10 cellular contexts compared by ENCODE assay signal in genomic region chr17:1560582-1561170, GRCh38. TPM values are rescaled to one million over a fixed set of nuclear protein-coding genes. Genes with fewer than 3 reads are reported as not detected.
A peak's percentile ranks its signal among the peaks of the same experiment; 100 is the strongest.
DNase-seq lines count a peak whose midpoint lies in the region; ATAC-seq, FAIRE-seq and TF ChIP-seq lines count a peak whose summit lies in the region.
"Had no signal": no experiment of that assay in that cellular context is flagged by ENCODE, and none has a peak within 500 bp of the region (broad histone marks: within the 10 kb centered on the region; RNA-seq: fewer than 3 reads in every experiment).

No MANE protein-coding gene starts in this region.

- FAIRE-seq in pancreas (lab: Jason Lieb, UNC), result no peak

- H3K4me1 ChIP-seq in ACC112 (ENCODE audit: control insufficient read depth, insufficient read depth, low read length, unreplicated experiment) (peaks cover 23% of the 10 kb centered on the region), mucosa of rectum (ENCODE audit: control insufficient read depth in 2 of 2, insufficient read depth in 2 of 2, low read length in 2 of 2) (peaks cover 21 to 34% of the 10 kb centered on the region in 2 donors), pancreas (peaks cover 0 to 5% (median 0%) of the 10 kb centered on the region in 3 donors)

- no peak overlapping the region for H3K27ac ChIP-seq in ACC112 (ENCODE audit: low read depth, low read length)
- H3K27ac ChIP-seq in mucosa of rectum (ENCODE audit: low read depth in 2 of 2, low read length in 2 of 2), result no peak overlapping the region
- no peak overlapping the region for H3K27ac ChIP-seq in pancreas

- H3K27me3 ChIP-seq in ACC112 (ENCODE audit: insufficient read depth, low read length) (no peaks in the 10 kb centered on the region), mucosa of rectum (ENCODE audit: control insufficient read depth in 2 of 2, insufficient read depth in 2 of 2, low read length in 2 of 2) (peaks cover 0 to 5% of the 10 kb centered on the region in 2 donors), pancreas (no peaks in the 10 kb centered on the region)
- H3K27me3 ChIP-seq: uterus had no signal

- H3K9me3 ChIP-seq in mucosa of rectum (ENCODE audit: control insufficient read depth in 2 of 2, low read length in 2 of 2), result no peaks in the 10 kb centered on the region
- no peaks in the 10 kb centered on the region for H3K9me3 ChIP-seq in pancreas
- H3K9me3 ChIP-seq: uterus had no signal

- DNase-seq in HFFc6, result no peak
- no peak for DNase-seq in pancreas
- DNase-seq in UCSD-AML1 (lab: John Stamatoyannopoulos, UW; ENCODE audit: unreplicated experiment), result no peak
- DNase-seq in cardiac septum (ENCODE audit: low spot score), result no peak
- DNase-seq: NCI-H69, uterus had no signal

- H3K36me3 Mint-ChIP-seq in HFFc6 (ENCODE audit: low read depth) (peaks cover 16% of the 10 kb centered on the region; the same call in 1 of the 2 replicates), brain (peaks cover 8% of the 10 kb centered on the region)

- no peak overlapping the region for H2AFZ ChIP-seq in ACC112 (ENCODE audit: low read length, unreplicated experiment)

- H3K9ac ChIP-seq in mucosa of rectum (ENCODE audit: low read depth in 1 of 2, low read length in 2 of 2), result peak overlapping the region in 1 of 2 donors; percentile 70

- H3K27me3 Mint-ChIP-seq in HFFc6 (ENCODE audit: insufficient read depth), result peaks cover 5% of the 10 kb centered on the region
- peaks cover 4% of the 10 kb centered on the region for H3K27me3 Mint-ChIP-seq in brain

- H3K4me3 ChIP-seq in ACC112 (ENCODE audit: low read depth, low read length) (peak overlapping the region; percentile 99), mucosa of rectum (ENCODE audit: low read length in 2 of 2) (peak overlapping the region; percentile 78 to 80), pancreas (peak overlapping the region in 2 of 4 donors; percentile 79 to 92)

- H3K4me3 Mint-ChIP-seq in HFFc6 (peak overlapping the region; percentile 96), brain (peak overlapping the region; percentile 89 to 93 (median 90))

- H3K36me3 ChIP-seq in ACC112 (ENCODE audit: insufficient read depth, low read length) (no peaks in the 10 kb centered on the region), mucosa of rectum (ENCODE audit: control insufficient read depth in 2 of 2, insufficient read depth in 2 of 2, low read length in 2 of 2) (peaks cover 0 to 2% of the 10 kb centered on the region in 2 donors), pancreas (no peaks in the 10 kb centered on the region)
- H3K36me3 ChIP-seq: uterus had no signal

- intact Hi-C loops in pancreas (cut with DNase I) (no loop called here), cardiac septum (cut with DNase I) (no loop called here)

- no peak for ATAC-seq in pancreas
- no peak for ATAC-seq in HG03039 (IDR thresholded peaks at IDR 0.05; ENCODE audit: unreplicated experiment)

- WGBS in pancreas, 2 donors, result 63 to 76% methylated on average over 7 of the region's 7 CpGs

- TF ChIP-seq CTCF in HFFc6 (IDR thresholded peaks at IDR 0.05) (no peak), brain (conservative IDR thresholded peaks at IDR 0.05) (no peak), pancreas (IDR thresholded peaks at IDR 0.05) (no peak)

- H3K79me2 ChIP-seq in ACC112 (ENCODE audit: control insufficient read depth, insufficient read depth, low read length, unreplicated experiment), result peaks cover 54% of the 10 kb centered on the region

- H3K9me3 Mint-ChIP-seq in HFFc6 (no peaks in the 10 kb centered on the region), brain (no peaks in the 10 kb centered on the region)

- H3K27ac Mint-ChIP-seq in HFFc6 (peak overlapping the region; percentile 83), brain (peak overlapping the region; percentile 75 to 91 (median 87))

- H3K4me1 Mint-ChIP-seq in HFFc6 (ENCODE audit: low read depth), result peaks cover 34% of the 10 kb centered on the region
- H3K4me1 Mint-ChIP-seq in brain, result peaks cover 57% of the 10 kb centered on the region

RNA-seq across cellular contexts. Expression of gene PITPNA, which starts 1.9 kb away (rescaled TPM):
- 10 to 100 TPM; 59.5 to 75.9 (median 67.7) TPM for total RNA-seq in HFFc6 (2021; fragmentation: NEBNext Ultra II Directional; extraction: Animal tissue kit (Norgen Biotek cat#: 25700))
- 61.6 TPM for polyA plus RNA-seq in brain (ENCODE audit: insufficient read depth, low read depth, low replicate concordance)
- total RNA-seq in pancreas, result 10 to 100 TPM; 24.1 to 32.8 (median 26.8) TPM
- polyA plus RNA-seq in pancreas, result 10 to 100 TPM in 1 of 2 donors, 1 to 10 TPM in 1; 9.3 to 21.5 TPM
- 49.9 TPM for total RNA-seq in cardiac septum

RNA-seq across cellular contexts. Expression of gene INPP5K, which starts 44.3 kb away (rescaled TPM):
- total RNA-seq in HFFc6 (2021; fragmentation: NEBNext Ultra II Directional; extraction: Animal tissue kit (Norgen Biotek cat#: 25700)), result 10 to 100 TPM; 18.2 to 23.5 (median 20.3) TPM
- polyA plus RNA-seq in brain (ENCODE audit: insufficient read depth, low read depth, low replicate concordance) (50.0 TPM), pancreas (10 to 100 TPM; 23.9 to 24.4 TPM)
- total RNA-seq in pancreas (10 to 100 TPM; 13.2 to 23.8 (median 17.2) TPM), cardiac septum (34.2 TPM)
